In the genomic region with DNA sequence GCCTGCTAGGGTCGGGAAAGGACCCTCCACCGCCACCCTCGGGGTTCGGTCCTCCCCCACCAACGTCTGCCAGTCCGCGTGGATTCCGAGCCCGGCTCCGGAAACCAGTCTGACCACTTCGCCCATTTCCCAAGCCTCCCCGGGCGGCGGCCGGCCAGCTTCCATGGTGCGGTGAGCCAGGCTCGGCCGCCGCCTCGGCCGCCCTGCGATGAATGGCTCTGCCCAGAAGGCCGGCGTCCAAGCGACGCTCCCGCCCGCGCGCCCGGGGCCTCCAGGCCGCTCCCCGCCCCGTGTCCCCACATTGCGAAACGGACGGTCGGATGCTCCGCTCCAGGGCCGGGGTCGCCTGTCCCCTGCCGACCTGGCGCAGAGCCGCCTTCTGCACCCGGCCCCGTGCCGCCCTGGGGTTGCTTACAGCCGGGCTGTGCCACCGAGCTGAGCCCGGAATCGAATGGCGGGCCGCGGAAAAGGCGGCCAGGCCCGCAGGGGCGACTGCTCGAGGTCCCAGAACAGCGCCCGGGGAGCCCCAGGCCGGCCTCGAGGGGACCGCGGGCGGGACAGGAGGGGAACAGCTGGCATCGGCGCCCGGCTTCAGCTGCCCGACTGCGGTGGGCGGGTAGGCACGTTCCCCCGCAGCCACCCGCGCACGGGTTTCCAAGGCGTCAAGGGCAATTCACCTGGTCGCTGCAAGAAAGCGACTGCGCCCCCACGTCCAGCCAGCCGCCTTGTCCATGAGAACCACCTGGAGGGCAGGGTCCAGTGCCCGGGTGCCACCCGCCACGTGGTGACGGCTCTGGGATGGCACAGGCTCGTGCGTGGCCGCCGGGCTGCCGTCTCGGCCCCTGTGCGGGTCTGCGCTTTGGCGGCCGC, we compare ENCODE assay signal across 10 cellular contexts. TPM values are rescaled to one million over a fixed set of nuclear protein-coding genes. Genes with fewer than 3 reads are reported as not detected.
DNase-seq lines count a peak whose midpoint lies in the region; ATAC-seq and TF ChIP-seq lines count a peak whose summit lies in the region.
"Had no signal": no experiment of that assay in that cellular context is flagged by ENCODE, and none has a peak within 500 bp of the region (broad histone marks: within the 10 kb centered on the region; RNA-seq: fewer than 3 reads in every experiment).

No MANE protein-coding gene starts in this region.

- no peak overlapping the region for H3K27ac Mint-ChIP-seq in stimulated activated effector memory CD8-positive, alpha-beta T cell treated with anti-CD3 and anti-CD28 coated beads, Interleukin-12 subunit alpha, Interleukin-12 subunit beta, amount 100 ng/mL, for 72 hours

- H3K36me3 ChIP-seq in HEK293 (ENCODE audit: control insufficient read depth in 2 of 2, insufficient read depth in 1 of 2, low read length in 2 of 2): no peaks in the 10 kb centered on the region

- H3K27ac ChIP-seq in HEK293 (ENCODE audit: extremely low read depth, low read depth, low read length): no peak overlapping the region
- H3K27ac ChIP-seq in coronary artery: no peak overlapping the region

- CTCF ChIA-PET in HEK293 (lab: Yijun Ruan, JAX): no interaction called here

- ATAC-seq in left colon: peak; percentile 65
- no peak for ATAC-seq in stimulated activated effector memory CD8-positive, alpha-beta T cell treated with anti-CD3 and anti-CD28 coated beads, Interleukin-12 subunit alpha, Interleukin-12 subunit beta, amount 100 ng/mL, for 72 hours
- ATAC-seq in HG03378 (IDR thresholded peaks at IDR 0.05; ENCODE audit: unreplicated experiment): no peak
- ATAC-seq in HG02852 (IDR thresholded peaks at IDR 0.05; ENCODE audit: unreplicated experiment): no peak

- no peaks in the 10 kb centered on the region for H3K9me3 Mint-ChIP-seq in stimulated activated effector memory CD8-positive, alpha-beta T cell treated with anti-CD3 and anti-CD28 coated beads, Interleukin-12 subunit alpha, Interleukin-12 subunit beta, amount 100 ng/mL, for 72 hours
- H3K9me3 Mint-ChIP-seq: central memory CD8-positive, alpha-beta T cell had no signal

- no peaks in the 10 kb centered on the region for H3K36me3 Mint-ChIP-seq in stimulated activated effector memory CD8-positive, alpha-beta T cell treated with anti-CD3 and anti-CD28 coated beads, Interleukin-12 subunit alpha, Interleukin-12 subunit beta, amount 100 ng/mL, for 72 hours

- H3K4me1 Mint-ChIP-seq in stimulated activated effector memory CD8-positive, alpha-beta T cell treated with anti-CD3 and anti-CD28 coated beads, Interleukin-12 subunit alpha, Interleukin-12 subunit beta, amount 100 ng/mL, for 72 hours: peaks cover 20% of the 10 kb centered on the region

- H3K9me3 ChIP-seq in HEK293 (ENCODE audit: control insufficient read depth, insufficient read depth, low read depth, low read length): no peaks in the 10 kb centered on the region

- peak overlapping the region; percentile 67 for H3K4me3 Mint-ChIP-seq in stimulated activated effector memory CD8-positive, alpha-beta T cell treated with anti-CD3 and anti-CD28 coated beads, Interleukin-12 subunit alpha, Interleukin-12 subunit beta, amount 100 ng/mL, for 72 hours

- peaks cover 17% of the 10 kb centered on the region for H3K4me1 ChIP-seq in HEK293 (ENCODE audit: control insufficient read depth, insufficient read depth, low read length)

- TF ChIP-seq CTCF in HEK293 (tag by site-specific recombination; IDR thresholded peaks at IDR 0.05) (no peak), coronary artery (IDR thresholded peaks at IDR 0.05) (no peak)

- no peak overlapping the region for H3K4me3 ChIP-seq in HEK293 (ENCODE audit: low read depth, low read length)
- H3K4me3 ChIP-seq in coronary artery: peak overlapping the region; percentile 58

- intact Hi-C loops in left colon (cut with DNase I, micrococcal nuclease): no loop called here

- DNase-seq in coronary artery (ENCODE audit: low spot score) (no peak), left colon (peak in 1 of 2 donors; percentile 72), NCI-H2227 (lab: John Stamatoyannopoulos, UW; ENCODE audit: unreplicated experiment) (no peak), NCI-H2081 (lab: John Stamatoyannopoulos, UW) (no peak)
- no peak for DNase-seq in stimulated activated effector memory CD8-positive, alpha-beta T cell treated with anti-CD3 and anti-CD28 coated beads, Interleukin-12 subunit alpha, Interleukin-12 subunit beta, amount 100 ng/mL, for 72 hours (ENCODE audit: low spot score in 2 of 2)
- DNase-seq: NCI-H1092 had no signal

- POLR2A ChIA-PET in HEK293 (lab: Yijun Ruan, JAX): interaction anchor here (0.9 to 5.4 kb wide), 3 partner anchors 17 to 25 kb away, joined by 3 to 61 read pairs (median 13); a partner anchor contains a TSS

TF ChIP-seq in HEK293, 187 proteins besides CTCF, POLR2A, EP300 and RAD21:
- TF ChIP-seq ZNF214 (tag by site-specific recombination; IDR thresholded peaks at IDR 0.05; ENCODE audit: borderline replicate concordance): no peak
- TF ChIP-seq, protein P1, sequence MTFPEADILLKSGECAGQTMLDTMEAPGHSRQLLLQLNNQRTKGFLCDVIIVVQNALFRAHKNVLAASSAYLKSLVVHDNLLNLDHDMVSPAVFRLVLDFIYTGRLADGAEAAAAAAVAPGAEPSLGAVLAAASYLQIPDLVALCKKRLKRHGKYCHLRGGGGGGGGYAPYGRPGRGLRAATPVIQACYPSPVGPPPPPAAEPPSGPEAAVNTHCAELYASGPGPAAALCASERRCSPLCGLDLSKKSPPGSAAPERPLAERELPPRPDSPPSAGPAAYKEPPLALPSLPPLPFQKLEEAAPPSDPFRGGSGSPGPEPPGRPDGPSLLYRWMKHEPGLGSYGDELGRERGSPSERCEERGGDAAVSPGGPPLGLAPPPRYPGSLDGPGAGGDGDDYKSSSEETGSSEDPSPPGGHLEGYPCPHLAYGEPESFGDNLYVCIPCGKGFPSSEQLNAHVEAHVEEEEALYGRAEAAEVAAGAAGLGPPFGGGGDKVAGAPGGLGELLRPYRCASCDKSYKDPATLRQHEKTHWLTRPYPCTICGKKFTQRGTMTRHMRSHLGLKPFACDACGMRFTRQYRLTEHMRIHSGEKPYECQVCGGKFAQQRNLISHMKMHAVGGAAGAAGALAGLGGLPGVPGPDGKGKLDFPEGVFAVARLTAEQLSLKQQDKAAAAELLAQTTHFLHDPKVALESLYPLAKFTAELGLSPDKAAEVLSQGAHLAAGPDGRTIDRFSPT (tag by site-specific recombination; IDR thresholded peaks at IDR 0.05): 0 out of 2 replicates have a peak, but pooled peaks have one; percentile 39
- TF ChIP-seq, protein P2, sequence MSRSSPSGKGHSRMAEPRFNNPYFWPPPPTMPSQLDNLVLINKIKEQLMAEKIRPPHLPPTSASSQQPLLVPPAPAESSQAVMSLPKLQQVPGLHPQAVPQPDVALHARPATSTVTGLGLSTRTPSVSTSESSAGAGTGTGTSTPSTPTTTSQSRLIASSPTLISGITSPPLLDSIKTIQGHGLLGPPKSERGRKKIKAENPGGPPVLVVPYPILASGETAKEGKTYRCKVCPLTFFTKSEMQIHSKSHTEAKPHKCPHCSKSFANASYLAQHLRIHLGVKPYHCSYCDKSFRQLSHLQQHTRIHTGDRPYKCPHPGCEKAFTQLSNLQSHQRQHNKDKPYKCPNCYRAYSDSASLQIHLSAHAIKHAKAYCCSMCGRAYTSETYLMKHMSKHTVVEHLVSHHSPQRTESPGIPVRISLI (tag by site-specific recombination; IDR thresholded peaks at IDR 0.05): no peak
- TF ChIP-seq, protein P3, sequence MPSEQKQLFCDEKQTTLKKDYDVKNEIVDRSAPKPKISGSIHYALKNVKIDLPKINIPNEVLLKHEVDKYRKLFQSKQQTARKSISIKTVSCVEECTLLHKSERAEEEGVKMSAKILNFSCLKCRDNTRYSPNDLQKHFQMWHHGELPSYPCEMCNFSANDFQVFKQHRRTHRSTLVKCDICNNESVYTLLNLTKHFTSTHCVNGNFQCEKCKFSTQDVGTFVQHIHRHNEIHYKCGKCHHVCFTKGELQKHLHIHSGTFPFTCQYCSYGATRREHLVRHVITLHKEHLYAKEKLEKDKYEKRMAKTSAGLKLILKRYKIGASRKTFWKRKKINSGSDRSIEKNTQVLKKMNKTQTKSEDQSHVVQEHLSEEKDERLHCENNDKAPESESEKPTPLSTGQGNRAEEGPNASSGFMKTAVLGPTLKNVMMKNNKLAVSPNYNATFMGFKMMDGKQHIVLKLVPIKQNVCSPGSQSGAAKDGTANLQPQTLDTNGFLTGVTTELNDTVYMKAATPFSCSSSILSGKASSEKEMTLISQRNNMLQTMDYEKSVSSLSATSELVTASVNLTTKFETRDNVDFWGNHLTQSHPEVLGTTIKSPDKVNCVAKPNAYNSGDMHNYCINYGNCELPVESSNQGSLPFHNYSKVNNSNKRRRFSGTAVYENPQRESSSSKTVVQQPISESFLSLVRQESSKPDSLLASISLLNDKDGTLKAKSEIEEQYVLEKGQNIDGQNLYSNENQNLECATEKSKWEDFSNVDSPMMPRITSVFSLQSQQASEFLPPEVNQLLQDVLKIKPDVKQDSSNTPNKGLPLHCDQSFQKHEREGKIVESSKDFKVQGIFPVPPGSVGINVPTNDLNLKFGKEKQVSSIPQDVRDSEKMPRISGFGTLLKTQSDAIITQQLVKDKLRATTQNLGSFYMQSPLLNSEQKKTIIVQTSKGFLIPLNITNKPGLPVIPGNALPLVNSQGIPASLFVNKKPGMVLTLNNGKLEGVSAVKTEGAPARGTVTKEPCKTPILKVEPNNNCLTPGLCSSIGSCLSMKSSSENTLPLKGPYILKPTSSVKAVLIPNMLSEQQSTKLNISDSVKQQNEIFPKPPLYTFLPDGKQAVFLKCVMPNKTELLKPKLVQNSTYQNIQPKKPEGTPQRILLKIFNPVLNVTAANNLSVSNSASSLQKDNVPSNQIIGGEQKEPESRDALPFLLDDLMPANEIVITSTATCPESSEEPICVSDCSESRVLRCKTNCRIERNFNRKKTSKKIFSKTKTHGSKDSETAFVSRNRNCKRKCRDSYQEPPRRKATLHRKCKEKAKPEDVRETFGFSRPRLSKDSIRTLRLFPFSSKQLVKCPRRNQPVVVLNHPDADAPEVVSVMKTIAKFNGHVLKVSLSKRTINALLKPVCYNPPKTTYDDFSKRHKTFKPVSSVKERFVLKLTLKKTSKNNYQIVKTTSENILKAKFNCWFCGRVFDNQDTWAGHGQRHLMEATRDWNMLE (tag by site-specific recombination; conservative IDR thresholded peaks at IDR 0.05; ENCODE audit: low read depth): no peak

RNA-seq across cellular contexts. Expression of a gene that starts 18.3 kb away (rescaled TPM):
- total RNA-seq in left colon: 1 to 10 TPM; 4.0 to 6.5 TPM

RNA-seq across cellular contexts. Expression of a gene that starts 24.0 kb away (rescaled TPM):
- total RNA-seq in left colon: 10 to 100 TPM; 12.1 to 14.5 TPM

RNA-seq across cellular contexts. Expression of a gene that starts 37.3 kb away (rescaled TPM):
- under 1 TPM; 0.49 to 0.78 TPM for total RNA-seq in left colon
